In genomic region chr3:38039899-38040261, GRCh38 we compare ENCODE assay signal across 9 cellular contexts. TPM values are rescaled to one million over a fixed set of nuclear protein-coding genes. Genes with fewer than 3 reads are reported as not detected.
DNase-seq lines count a peak whose midpoint lies in the region; ATAC-seq and TF ChIP-seq lines count a peak whose summit lies in the region.
"Had no signal": no experiment of that assay in that cellular context is flagged by ENCODE, and none has a peak within 500 bp of the region (broad histone marks: within the 10 kb centered on the region; RNA-seq: fewer than 3 reads in every experiment).

No MANE protein-coding gene starts in this region.

- DNase-seq in Daoy (ENCODE audit: low read depth) (peak; percentile 13), M059J (ENCODE audit: low read depth) (peak; percentile 7), head of caudate nucleus (peak; percentile 42 to 83 (median 66)), ovary (peak in 3 of 5 donors; percentile 52 to 60 (median 58)), NCI-H2029 (lab: John Stamatoyannopoulos, UW) (no peak), SK-N-DZ (ENCODE audit: low spot score) (no peak)
- DNase-seq in activated T-helper 1 cell treated with anti-CD3 and anti-CD28 coated beads, Interleukin-12 subunit alpha, Interleukin-12 subunit beta, Interleukin-2, Interleukin-4 antibody, amounts not matched to agents 30 ng/mL and 10 ng/mL and 1 ng/mL, durations not matched to agents 14 hours and 24 hours and 36 hours (ENCODE audit: low spot score): peak; percentile 38

- no peak for TF ChIP-seq EP300 in ovary (IDR thresholded peaks at IDR 0.05)

- peaks cover 2% of the 10 kb centered on the region for H3K4me1 ChIP-seq in ovary (ENCODE audit: insufficient read depth)

- peak; percentile 53 for ATAC-seq in GM21526 (IDR thresholded peaks at IDR 0.05; ENCODE audit: low FRiP score, unreplicated experiment)

- no peaks in the 10 kb centered on the region for H3K36me3 ChIP-seq in ovary

- H3K27ac Mint-ChIP-seq in activated T-helper 1 cell treated with anti-CD3 and anti-CD28 coated beads, Interleukin-12 subunit alpha, Interleukin-12 subunit beta, Interleukin-2, Interleukin-4 antibody, amounts not matched to agents 30 ng/mL and 10 ng/mL and 1 ng/mL, durations not matched to agents 14 hours and 24 hours and 36 hours: peak overlapping the region; percentile 93

- intact Hi-C loops in activated T-helper 1 cell treated with anti-CD3 and anti-CD28 coated beads, Interleukin-12 subunit alpha, Interleukin-12 subunit beta, Interleukin-2, Interleukin-4 antibody, amounts not matched to agents 30 ng/mL and 10 ng/mL and 1 ng/mL, durations not matched to agents 14 hours and 24 hours and 36 hours (cut with micrococcal nuclease): loop anchor here (2.0 to 10.0 kb wide), 3 partner anchors 45 to 1125 kb away; no protein-coding TSS in a partner anchor
- intact Hi-C loops in head of caudate nucleus (cut with DNase I) (no loop called here), ovary (cut with DNase I) (no loop called here)

- no peaks in the 10 kb centered on the region for H3K27me3 ChIP-seq in ovary

- peak in 1 of 3 donors; percentile 33 for TF ChIP-seq CTCF in ovary (IDR thresholded peaks at IDR 0.05)

- H3K4me3 Mint-ChIP-seq in activated T-helper 1 cell treated with anti-CD3 and anti-CD28 coated beads, Interleukin-12 subunit alpha, Interleukin-12 subunit beta, Interleukin-2, Interleukin-4 antibody, amounts not matched to agents 30 ng/mL and 10 ng/mL and 1 ng/mL, durations not matched to agents 14 hours and 24 hours and 36 hours: peak overlapping the region; percentile 75

- H3K27ac ChIP-seq in ovary: no peak overlapping the region
- H3K27ac ChIP-seq: PC-9 had no signal

- peaks cover 36% of the 10 kb centered on the region for H3K4me1 Mint-ChIP-seq in activated T-helper 1 cell treated with anti-CD3 and anti-CD28 coated beads, Interleukin-12 subunit alpha, Interleukin-12 subunit beta, Interleukin-2, Interleukin-4 antibody, amounts not matched to agents 30 ng/mL and 10 ng/mL and 1 ng/mL, durations not matched to agents 14 hours and 24 hours and 36 hours (ENCODE audit: low read depth)

- no peak for TF ChIP-seq POLR2A in ovary (IDR thresholded peaks at IDR 0.05)

- H3K4me3 ChIP-seq in ovary: peak overlapping the region; percentile 42

- peaks cover 10% of the 10 kb centered on the region for H3K36me3 Mint-ChIP-seq in activated T-helper 1 cell treated with anti-CD3 and anti-CD28 coated beads, Interleukin-12 subunit alpha, Interleukin-12 subunit beta, Interleukin-2, Interleukin-4 antibody, amounts not matched to agents 30 ng/mL and 10 ng/mL and 1 ng/mL, durations not matched to agents 14 hours and 24 hours and 36 hours (ENCODE audit: low read depth)

- peaks cover 13% of the 10 kb centered on the region for H3K9me3 Mint-ChIP-seq in activated T-helper 1 cell treated with anti-CD3 and anti-CD28 coated beads, Interleukin-12 subunit alpha, Interleukin-12 subunit beta, Interleukin-2, Interleukin-4 antibody, amounts not matched to agents 30 ng/mL and 10 ng/mL and 1 ng/mL, durations not matched to agents 14 hours and 24 hours and 36 hours

- H3K27me3 Mint-ChIP-seq in activated T-helper 1 cell treated with anti-CD3 and anti-CD28 coated beads, Interleukin-12 subunit alpha, Interleukin-12 subunit beta, Interleukin-2, Interleukin-4 antibody, amounts not matched to agents 30 ng/mL and 10 ng/mL and 1 ng/mL, durations not matched to agents 14 hours and 24 hours and 36 hours (ENCODE audit: insufficient read depth): peaks cover 8% of the 10 kb centered on the region

- H3K9me3 ChIP-seq in ovary: no peaks in the 10 kb centered on the region

- 14 to 29% (median 15%) methylated on average over 11 of the region's 11 CpGs for WGBS in ovary, 3 donors

RNA-seq across cellular contexts. Expression of gene DLEC1, which starts 0.9 kb away (rescaled TPM):
- total RNA-seq in Daoy (2014; rRNA removed; shearing (Covaris generic)): not detected in 2 replicates
- 0.02 TPM in 1 of 2 replicates, not detected in the other for total RNA-seq in M059J (2014; rRNA removed; shearing (Covaris generic))
- total RNA-seq in activated T-helper 1 cell treated with anti-CD3 and anti-CD28 coated beads, Interleukin-12 subunit alpha, Interleukin-12 subunit beta, Interleukin-2, Interleukin-4 antibody, amounts not matched to agents 30 ng/mL and 10 ng/mL and 1 ng/mL, durations not matched to agents 14 hours and 24 hours and 36 hours: 0.10 and 0.12 TPM in 2 replicates
- 10 to 100 TPM in 1 of 7 donors, 1 to 10 TPM in 5, under 1 TPM in 1; 0.99 to 23.8 (median 3.7) TPM for total RNA-seq in ovary
- polyA plus RNA-seq in ovary: 1 to 10 TPM in 1 of 2 donors, under 1 TPM in 1; 0.93 to 1.5 TPM
- 0.07 and 0.30 TPM in 2 replicates for polyA plus RNA-seq in SK-N-DZ (2014; cell fraction: cytosol; rRNA removed)
- 0.91 and 1.3 TPM in 2 replicates for polyA plus RNA-seq in SK-N-DZ (2014; cell fraction: nucleus; rRNA removed)

RNA-seq across cellular contexts. Expression of gene PLCD1, which starts 10.4 kb away (rescaled TPM):
- total RNA-seq in Daoy (2014; rRNA removed; shearing (Covaris generic)): 1.7 and 1.9 TPM in 2 replicates
- 0.39 and 2.4 TPM in 2 replicates for total RNA-seq in M059J (2014; rRNA removed; shearing (Covaris generic))
- 3.9 and 4.3 TPM in 2 replicates for total RNA-seq in activated T-helper 1 cell treated with anti-CD3 and anti-CD28 coated beads, Interleukin-12 subunit alpha, Interleukin-12 subunit beta, Interleukin-2, Interleukin-4 antibody, amounts not matched to agents 30 ng/mL and 10 ng/mL and 1 ng/mL, durations not matched to agents 14 hours and 24 hours and 36 hours
- 10 to 100 TPM; 12.3 to 62.3 (median 27.0) TPM for total RNA-seq in ovary
- polyA plus RNA-seq in ovary: 10 to 100 TPM; 21.2 to 30.0 TPM
- 3.2 and 8.4 TPM in 2 replicates for polyA plus RNA-seq in SK-N-DZ (2014; cell fraction: cytosol; rRNA removed)
- polyA plus RNA-seq in SK-N-DZ (2014; cell fraction: nucleus; rRNA removed): 4.4 and 7.0 TPM in 2 replicates

RNA-seq across cellular contexts. Expression of gene VILL, which starts 49.3 kb away (rescaled TPM):
- total RNA-seq in Daoy (2014; rRNA removed; shearing (Covaris generic)): 2.3 and 5.5 TPM in 2 replicates
- total RNA-seq in M059J (2014; rRNA removed; shearing (Covaris generic)): 0.05 TPM in 1 of 2 replicates, not detected in the other
- total RNA-seq in activated T-helper 1 cell treated with anti-CD3 and anti-CD28 coated beads, Interleukin-12 subunit alpha, Interleukin-12 subunit beta, Interleukin-2, Interleukin-4 antibody, amounts not matched to agents 30 ng/mL and 10 ng/mL and 1 ng/mL, durations not matched to agents 14 hours and 24 hours and 36 hours: 11.6 and 13.4 TPM in 2 replicates
- total RNA-seq in ovary: 10 to 100 TPM in 2 of 7 donors, 1 to 10 TPM in 5; 5.2 to 13.2 (median 8.8) TPM
- 10 to 100 TPM in 1 of 2 donors, 1 to 10 TPM in 1; 4.8 to 12.3 TPM for polyA plus RNA-seq in ovary
- polyA plus RNA-seq in SK-N-DZ (2014; cell fraction: cytosol; rRNA removed): 8.1 and 11.4 TPM in 2 replicates
- polyA plus RNA-seq in SK-N-DZ (2014; cell fraction: nucleus; rRNA removed): 30.2 and 30.8 TPM in 2 replicates

Comparison
In these comparisons a context has a peak if more than half of its experiments do, and no peak if none do; other contexts are left out.
1. DNase-seq: peak in Daoy (single experiment), M059J (single experiment), activated T-helper 1 cell treated with anti-CD3 and anti-CD28 coated beads, Interleukin-12 subunit alpha, Interleukin-12 subunit beta, Interleukin-2, Interleukin-4 antibody, amounts not matched to agents 30 ng/mL and 10 ng/mL and 1 ng/mL, durations not matched to agents 14 hours and 24 hours and 36 hours (single experiment), head of caudate nucleus (42 of 42) and ovary (3 of 5); none in NCI-H2029 (single experiment) and SK-N-DZ (single experiment).